In genomic region chr1:160046494-160047115, GRCh38 we compare ENCODE assay signal across 8 cellular contexts. TPM values are rescaled to one million over a fixed set of nuclear protein-coding genes. Genes with fewer than 3 reads are reported as not detected.
DNase-seq lines count a peak whose midpoint lies in the region; ATAC-seq and TF ChIP-seq lines count a peak whose summit lies in the region.

No MANE protein-coding gene starts in this region.

- peak overlapping the region; percentile 42 for H3K27ac Mint-ChIP-seq in activated CD8-positive, alpha-beta memory T cell treated with anti-CD3 and anti-CD28 coated beads, Interleukin-2, amount 10 ng/mL, durations not matched to agents 7 days and 5 days

- no peaks in the 10 kb centered on the region for H3K9me3 Mint-ChIP-seq in activated CD8-positive, alpha-beta memory T cell treated with anti-CD3 and anti-CD28 coated beads, Interleukin-2, amount 10 ng/mL, durations not matched to agents 7 days and 5 days (ENCODE audit: low read depth)

- peaks cover 12% of the 10 kb centered on the region for H3K4me1 Mint-ChIP-seq in activated CD8-positive, alpha-beta memory T cell treated with anti-CD3 and anti-CD28 coated beads, Interleukin-2, amount 10 ng/mL, durations not matched to agents 7 days and 5 days

- peak; percentile 87 for ATAC-seq in activated CD8-positive, alpha-beta memory T cell treated with anti-CD3 and anti-CD28 coated beads, Interleukin-2, amount 10 ng/mL, durations not matched to agents 7 days and 5 days

- intact Hi-C loops in esophagus muscularis mucosa (cut with DNase I): loop anchor here (2.0 kb wide), 1 partner anchor 36 kb away; no protein-coding TSS in a partner anchor
- intact Hi-C loops in uterus (cut with DNase I; ENCODE audit: low total_unique reads): no loop called here

- peak overlapping the region; percentile 62 for H3K4me3 Mint-ChIP-seq in activated CD8-positive, alpha-beta memory T cell treated with anti-CD3 and anti-CD28 coated beads, Interleukin-2, amount 10 ng/mL, durations not matched to agents 7 days and 5 days

- WGBS in esophagus muscularis mucosa: 6% methylated on average over 9 of the region's 11 CpGs

- TF ChIP-seq CTCF in esophagus muscularis mucosa (IDR thresholded peaks at IDR 0.05) (peak; percentile 58 to 71 (median 60)), uterus (IDR thresholded peaks at IDR 0.05) (peak; percentile 33 to 57 (median 49))

- no peak overlapping the region for H3K27ac ChIP-seq in esophagus muscularis mucosa (replicated peaks in 1 of 4)
- no peak overlapping the region for H3K27ac ChIP-seq in uterus

- H3K27me3 Mint-ChIP-seq in activated CD8-positive, alpha-beta memory T cell treated with anti-CD3 and anti-CD28 coated beads, Interleukin-2, amount 10 ng/mL, durations not matched to agents 7 days and 5 days: peaks cover 35% of the 10 kb centered on the region

- H3K36me3 ChIP-seq in H7 (replicated peaks; ENCODE audit: control insufficient read depth, insufficient read depth, low read length) (no peaks in the 10 kb centered on the region), esophagus muscularis mucosa (no peaks in the 10 kb centered on the region), uterus (no peaks in the 10 kb centered on the region)

- no peak for TF ChIP-seq EP300 in esophagus muscularis mucosa (IDR thresholded peaks at IDR 0.05)

- H3K9me3 ChIP-seq in esophagus muscularis mucosa: no peaks in the 10 kb centered on the region
- no peaks in the 10 kb centered on the region for H3K9me3 ChIP-seq in uterus

- peaks cover 9 to 16% (median 14%) of the 10 kb centered on the region in 4 donors for H3K4me1 ChIP-seq in esophagus muscularis mucosa
- no peaks in the 10 kb centered on the region for H3K4me1 ChIP-seq in uterus

- DNase-seq in NCI-H146 (lab: John Stamatoyannopoulos, UW): peak; percentile 7
- DNase-seq in NCI-H146 treated with DMSO at 0.1 percent for 48 hours (lab: John Stamatoyannopoulos, UW; ENCODE audit: unreplicated experiment): no peak
- peak; percentile 86 for DNase-seq in H7
- peak; percentile 51 for DNase-seq in NCI-H2171 treated with DMSO at 0.1 percent for 48 hours (lab: John Stamatoyannopoulos, UW)
- DNase-seq in activated CD8-positive, alpha-beta memory T cell treated with anti-CD3 and anti-CD28 coated beads, Interleukin-2, amount 10 ng/mL, durations not matched to agents 7 days and 5 days: peak; percentile 56
- no peak for DNase-seq in esophagus muscularis mucosa (ENCODE audit: extremely low spot score)
- peak; percentile 89 for DNase-seq in myocyte (ENCODE audit: low read depth)
- DNase-seq in uterus: peak; percentile 51 to 56

- no peaks in the 10 kb centered on the region for H3K36me3 Mint-ChIP-seq in activated CD8-positive, alpha-beta memory T cell treated with anti-CD3 and anti-CD28 coated beads, Interleukin-2, amount 10 ng/mL, durations not matched to agents 7 days and 5 days

- TF ChIP-seq POLR2A in esophagus muscularis mucosa (IDR thresholded peaks at IDR 0.05; ENCODE audit: low read depth) (no peak), uterus (IDR thresholded peaks at IDR 0.05) (no peak)

- H3K27me3 ChIP-seq in H7 (ENCODE audit: control insufficient read depth, insufficient read depth, low read length): peaks cover 13% of the 10 kb centered on the region; the same call in 1 of the 2 replicates
- no peaks in the 10 kb centered on the region for H3K27me3 ChIP-seq in esophagus muscularis mucosa
- no peaks in the 10 kb centered on the region for H3K27me3 ChIP-seq in uterus

- H3K4me3 ChIP-seq in H7 (ENCODE audit: insufficient read depth, low read depth, low read length): no peak overlapping the region
- H3K4me3 ChIP-seq in esophagus muscularis mucosa: peak overlapping the region in 3 of 4 donors; percentile 6 to 26 (median 8)
- no peak overlapping the region for H3K4me3 ChIP-seq in uterus

- CTCF ChIA-PET in activated CD8-positive, alpha-beta memory T cell treated with anti-CD3 and anti-CD28 coated beads, Interleukin-2, amount 10 ng/mL, durations not matched to agents 7 days and 5 days (lab: Charles Lee): interaction anchor here (0.6 to 40.9 kb wide), 24 partner anchors 9 to 818 kb away, joined by 3 to 633 read pairs (median 5); partner anchors contain the start of genes IGSF8, KCNJ10, KCNJ9 and PIGM

RNA-seq across cellular contexts. Expression of gene PIGM, which starts 14.8 kb away (rescaled TPM):
- 2.6 and 3.0 TPM in 2 replicates for total RNA-seq in H7 (2014; rRNA removed; shearing (Covaris generic))
- 1 to 10 TPM; 5.3 to 5.9 TPM for total RNA-seq in activated CD8-positive, alpha-beta memory T cell treated with anti-CD3 and anti-CD28 coated beads, Interleukin-2, amount 10 ng/mL, durations not matched to agents 7 days and 5 days
- 1 to 10 TPM; 2.8 to 4.9 (median 4.6) TPM for total RNA-seq in esophagus muscularis mucosa
- 3.3 and 3.7 TPM in 2 replicates for total RNA-seq in myocyte
- 3.7 TPM for polyA plus RNA-seq in myocyte (2012)
- total RNA-seq in uterus: 1 to 10 TPM; 1.8 to 9.4 (median 7.5) TPM

RNA-seq across cellular contexts. Expression of gene KCNJ10, which starts 23.4 kb away (rescaled TPM):
- 0.07 TPM in 1 of 2 replicates, not detected in the other for total RNA-seq in H7 (2014; rRNA removed; shearing (Covaris generic))
- not detected for total RNA-seq in activated CD8-positive, alpha-beta memory T cell treated with anti-CD3 and anti-CD28 coated beads, Interleukin-2, amount 10 ng/mL, durations not matched to agents 7 days and 5 days
- total RNA-seq in esophagus muscularis mucosa (under 1 TPM in 1 of 4 donors, not detected in 3; 0.06 TPM), myocyte (not detected in 2 replicates), uterus (under 1 TPM in 1 of 4 donors, not detected in 3; 0.58 TPM)
- polyA plus RNA-seq in myocyte (2012): 0.08 TPM

RNA-seq across cellular contexts. Expression of gene KCNJ9, which starts 34.7 kb away (rescaled TPM):
- total RNA-seq in H7 (2014; rRNA removed; shearing (Covaris generic)): 0.07 TPM in 1 of 2 replicates, not detected in the other
- total RNA-seq in activated CD8-positive, alpha-beta memory T cell treated with anti-CD3 and anti-CD28 coated beads, Interleukin-2, amount 10 ng/mL, durations not matched to agents 7 days and 5 days: not detected
- total RNA-seq in esophagus muscularis mucosa (not detected), myocyte (not detected in 2 replicates), uterus (under 1 TPM in 1 of 4 donors, not detected in 3; 0.28 TPM)
- polyA plus RNA-seq in myocyte (2012): not detected

RNA-seq across cellular contexts. Expression of gene IGSF8, which starts 51.8 kb away (rescaled TPM):
- total RNA-seq in H7 (2014; rRNA removed; shearing (Covaris generic)): 89.5 and 92.6 TPM in 2 replicates
- total RNA-seq in activated CD8-positive, alpha-beta memory T cell treated with anti-CD3 and anti-CD28 coated beads, Interleukin-2, amount 10 ng/mL, durations not matched to agents 7 days and 5 days: 10 to 100 TPM; 30.9 to 35.0 TPM
- total RNA-seq in esophagus muscularis mucosa (10 to 100 TPM; 12.0 to 27.0 (median 21.9) TPM), myocyte (27.9 and 33.5 TPM in 2 replicates), uterus (10 to 100 TPM in 3 of 4 donors, 1 to 10 TPM in 1; 5.4 to 41.4 (median 26.9) TPM)
- polyA plus RNA-seq in myocyte (2012): 42.5 TPM

Comparison
In these comparisons a context has a peak if more than half of its experiments do, and no peak if none do; other contexts are left out.
1. DNase-seq: peak in NCI-H146 (single experiment), H7 (single experiment), NCI-H2171 treated with DMSO at 0.1 percent for 48 hours (single experiment), activated CD8-positive, alpha-beta memory T cell treated with anti-CD3 and anti-CD28 coated beads, Interleukin-2, amount 10 ng/mL, durations not matched to agents 7 days and 5 days (single experiment), myocyte (single experiment) and uterus (2 of 2); none in NCI-H146 treated with DMSO at 0.1 percent for 48 hours (single experiment) and esophagus muscularis mucosa (single experiment).
2. H3K4me3 ChIP-seq: peak in esophagus muscularis mucosa (3 of 4); none in H7 (single experiment) and uterus (0 of 2).